14 cellular contexts compared by ENCODE assay signal in genomic region chr2:120566331-120567035, GRCh38.
DNase-seq lines count a peak whose midpoint lies in the region; ATAC-seq and TF ChIP-seq lines count a peak whose summit lies in the region.
"Had no signal": no experiment of that assay in that cellular context is flagged by ENCODE, and none has a peak within 500 bp of the region (broad histone marks: within the 10 kb centered on the region; RNA-seq: fewer than 3 reads in every experiment).

No MANE protein-coding gene starts in this region.

- H3K27ac Mint-ChIP-seq in MCF 10A (ENCODE audit: low read depth, unreplicated experiment), result no peak overlapping the region
- H3K27ac Mint-ChIP-seq: activated T-helper 2 cell treated with anti-CD3 and anti-CD28 coated beads, Interferon-gamma antibody, Interleukin-2, Interleukin-4, amounts not matched to agents 10 μg/mL and 5 μg/mL and 100 μg/mL, durations not matched to agents 14 hours and 24 hours and 36 hours; dendritic cell treated with granulocyte-macrophage colony-stimulating factor and Interleukin-4, amounts not matched to agents 40 ng/mL and 50 ng/mL, for 4 days had no signal

- H2AFZ ChIP-seq in mammary epithelial cell (ENCODE audit: low read depth, low read length), result no peak overlapping the region

- H3K36me3 Mint-ChIP-seq in MCF 10A (ENCODE audit: insufficient read depth, unreplicated experiment), result peaks cover 4% of the 10 kb centered on the region
- no peaks in the 10 kb centered on the region for H3K36me3 Mint-ChIP-seq in activated T-cell treated with anti-CD3 and anti-CD28 coated beads, Interleukin-2, amount 50 U/mL, for 4 hours (ENCODE audit: insufficient read depth)

- TF ChIP-seq CTCF in MCF 10A (IDR thresholded peaks at IDR 0.05; ENCODE audit: unreplicated experiment) (no peak), mammary epithelial cell (conservative IDR thresholded peaks at IDR 0.05 in 1 of 2, IDR thresholded peaks at IDR 0.05 in 1 of 2; ENCODE audit: extremely low read depth in 1 of 2, insufficient read depth in 1 of 2, low read depth in 1 of 2, low read length in 2 of 2) (no peak), omental fat pad (IDR thresholded peaks at IDR 0.05) (no peak), RWPE1 (conservative IDR thresholded peaks at IDR 0.05; ENCODE audit: low read depth) (no peak)

- 80% methylated on average over 20 of the region's 21 CpGs for WGBS in mammary epithelial cell (ENCODE audit: low coverage, missing lambda C conversion rate)

- no peaks in the 10 kb centered on the region for H3K27me3 ChIP-seq in mammary epithelial cell (ENCODE audit: insufficient read depth, low read length)

- no peak overlapping the region for H3K4me2 ChIP-seq in mammary epithelial cell (ENCODE audit: insufficient read depth, low read depth, low read length)
- H3K4me2 ChIP-seq: SK-N-SH had no signal

- no TSS peak for BruUV-seq in MCF 10A (replicated peaks; lab: Mats Ljungman, UMichigan)
- BruUV-seq in mammary epithelial cell (replicated peaks; lab: Mats Ljungman, UMichigan), result no TSS peak

- intact Hi-C loops in MCF 10A (cut with micrococcal nuclease) (no loop called here), mammary epithelial cell (cut with micrococcal nuclease) (no loop called here)

- H3K79me2 ChIP-seq in mammary epithelial cell (ENCODE audit: insufficient read depth, low read length), result no peaks in the 10 kb centered on the region

- no peak overlapping the region for H3K9ac ChIP-seq in mammary epithelial cell (ENCODE audit: insufficient read depth, low read length)
- H3K9ac ChIP-seq: SK-N-SH had no signal

- H3K36me3 ChIP-seq in mammary epithelial cell (ENCODE audit: insufficient read depth, low read length), result no peaks in the 10 kb centered on the region

- no peak overlapping the region for H3K4me3 Mint-ChIP-seq in MCF 10A (ENCODE audit: unreplicated experiment)
- no peak overlapping the region for H3K4me3 Mint-ChIP-seq in activated T-cell treated with anti-CD3 and anti-CD28 coated beads, Interleukin-2, amount 50 U/mL, for 4 hours
- H3K4me3 Mint-ChIP-seq: dendritic cell treated with granulocyte-macrophage colony-stimulating factor and Interleukin-4, amounts not matched to agents 40 ng/mL and 50 ng/mL, for 4 days had no signal

- dilution Hi-C loops in mammary epithelial cell (cut with HindIII; ENCODE audit: low sequenced_read_pairs), result no loop called here

- CTCF ChIA-PET in MCF 10A (lab: Yijun Ruan, JAX) (interaction anchor here (0.6 to 1.4 kb wide), 3 partner anchors 37 to 252 kb away, joined by 3 to 5 read pairs (median 4); no protein-coding TSS in a partner anchor), mammary epithelial cell (lab: Charles Lee; ENCODE audit: low non-redundant PET) (no interaction called here), RWPE1 (lab: Yijun Ruan, JAX) (interaction anchor here (0.6 kb wide), 2 partner anchors 8 to 262 kb away, joined by 3 to 5 read pairs; no protein-coding TSS in a partner anchor)

- no peaks in the 10 kb centered on the region for H4K20me1 ChIP-seq in mammary epithelial cell (ENCODE audit: insufficient read depth, low read length)

- H3K27me3 Mint-ChIP-seq in MCF 10A (ENCODE audit: insufficient read depth, unreplicated experiment), result no peaks in the 10 kb centered on the region
- peaks cover 2% of the 10 kb centered on the region for H3K27me3 Mint-ChIP-seq in activated T-cell treated with anti-CD3 and anti-CD28 coated beads, Interleukin-2, amount 50 U/mL, for 4 hours (ENCODE audit: low read depth)

- peaks cover 7% of the 10 kb centered on the region for H3K4me1 Mint-ChIP-seq in MCF 10A (ENCODE audit: insufficient read depth, unreplicated experiment)
- H3K4me1 Mint-ChIP-seq in activated T-cell treated with anti-CD3 and anti-CD28 coated beads, Interleukin-2, amount 50 U/mL, for 4 hours (ENCODE audit: low read depth), result no peaks in the 10 kb centered on the region

- H3K27ac ChIP-seq in mammary epithelial cell (ENCODE audit: insufficient read depth, low read depth, low read length) (no peak overlapping the region), RWPE1 (no peak overlapping the region)

- no peaks in the 10 kb centered on the region for H3K9me3 ChIP-seq in mammary epithelial cell (replicated peaks; ENCODE audit: insufficient read depth, low read length)
- H3K9me3 ChIP-seq: mucosa of descending colon, SK-N-SH had no signal

- no peaks in the 10 kb centered on the region for H3K4me1 ChIP-seq in mammary epithelial cell (ENCODE audit: insufficient read depth, low read length)

- no peaks in the 10 kb centered on the region for H3K9me3 Mint-ChIP-seq in MCF 10A (ENCODE audit: unreplicated experiment)
- H3K9me3 Mint-ChIP-seq in activated T-cell treated with anti-CD3 and anti-CD28 coated beads, Interleukin-2, amount 50 U/mL, for 4 hours, result no peaks in the 10 kb centered on the region
- H3K9me3 Mint-ChIP-seq: activated T-helper 2 cell treated with anti-CD3 and anti-CD28 coated beads, Interferon-gamma antibody, Interleukin-2, Interleukin-4, amounts not matched to agents 10 μg/mL and 5 μg/mL and 100 μg/mL, durations not matched to agents 14 hours and 24 hours and 36 hours; dendritic cell treated with granulocyte-macrophage colony-stimulating factor and Interleukin-4, amounts not matched to agents 40 ng/mL and 50 ng/mL, for 4 days had no signal

- POLR2A ChIA-PET in MCF 10A (lab: Yijun Ruan, JAX) (interaction anchor here (1.0 to 1.6 kb wide), 4 partner anchors 14 to 57 kb away, joined by 3 to 5 read pairs (median 4); no protein-coding TSS in a partner anchor), RWPE1 (lab: Yijun Ruan, JAX; ENCODE audit: low non-redundant PET) (no interaction called here)

- no peak overlapping the region for H3K4me3 ChIP-seq in mammary epithelial cell (replicated peaks in 1 of 3; ENCODE audit: insufficient read depth in 1 of 3, low read depth in 2 of 3, low read length in 3 of 3)
- H3K4me3 ChIP-seq: mucosa of descending colon had no signal

- ATAC-seq in omental fat pad (ENCODE audit: low FRiP score), result peak; percentile 38
- ATAC-seq in activated T-cell treated with anti-CD3 and anti-CD28 coated beads, Interleukin-2, amount 50 U/mL, for 4 hours, result no peak
- ATAC-seq: mucosa of descending colon had no signal

- DNase-seq in MCF 10A (ENCODE audit: unreplicated experiment) (peak; percentile 49), mammary epithelial cell (no peak), foreskin melanocyte (peak; percentile 75), omental fat pad (ENCODE audit: low spot score) (no peak), SW480 (ENCODE audit: low spot score) (no peak), NCI-H1436 treated with DMSO at 0.1 percent for 48 hours (lab: John Stamatoyannopoulos, UW) (no peak), RWPE1 (ENCODE audit: low spot score) (no peak)
- no peak for DNase-seq in activated T-cell treated with anti-CD3 and anti-CD28 coated beads, Interleukin-2, amount 50 U/mL, for 4 hours
- DNase-seq: DND-41, mucosa of descending colon, NCI-H446 treated with DMSO at 0.1 percent for 48 hours, SK-N-SH had no signal

- in situ Hi-C loops in mammary epithelial cell (cut with MboI; ENCODE audit: low sequenced_read_pairs in 2 of 2), result no loop called here

Comparison
In these comparisons a context has a peak if more than half of its experiments do, and no peak if none do; other contexts are left out.
1. DNase-seq: peak in MCF 10A (single experiment) and foreskin melanocyte (single experiment); none in mammary epithelial cell (single experiment), omental fat pad (single experiment), SW480 (single experiment), activated T-cell treated with anti-CD3 and anti-CD28 coated beads, Interleukin-2, amount 50 U/mL, for 4 hours (single experiment), NCI-H1436 treated with DMSO at 0.1 percent for 48 hours (single experiment) and RWPE1 (single experiment).